Comparison of ENCODE assay signal across 15 cellular contexts in the genomic region with DNA sequence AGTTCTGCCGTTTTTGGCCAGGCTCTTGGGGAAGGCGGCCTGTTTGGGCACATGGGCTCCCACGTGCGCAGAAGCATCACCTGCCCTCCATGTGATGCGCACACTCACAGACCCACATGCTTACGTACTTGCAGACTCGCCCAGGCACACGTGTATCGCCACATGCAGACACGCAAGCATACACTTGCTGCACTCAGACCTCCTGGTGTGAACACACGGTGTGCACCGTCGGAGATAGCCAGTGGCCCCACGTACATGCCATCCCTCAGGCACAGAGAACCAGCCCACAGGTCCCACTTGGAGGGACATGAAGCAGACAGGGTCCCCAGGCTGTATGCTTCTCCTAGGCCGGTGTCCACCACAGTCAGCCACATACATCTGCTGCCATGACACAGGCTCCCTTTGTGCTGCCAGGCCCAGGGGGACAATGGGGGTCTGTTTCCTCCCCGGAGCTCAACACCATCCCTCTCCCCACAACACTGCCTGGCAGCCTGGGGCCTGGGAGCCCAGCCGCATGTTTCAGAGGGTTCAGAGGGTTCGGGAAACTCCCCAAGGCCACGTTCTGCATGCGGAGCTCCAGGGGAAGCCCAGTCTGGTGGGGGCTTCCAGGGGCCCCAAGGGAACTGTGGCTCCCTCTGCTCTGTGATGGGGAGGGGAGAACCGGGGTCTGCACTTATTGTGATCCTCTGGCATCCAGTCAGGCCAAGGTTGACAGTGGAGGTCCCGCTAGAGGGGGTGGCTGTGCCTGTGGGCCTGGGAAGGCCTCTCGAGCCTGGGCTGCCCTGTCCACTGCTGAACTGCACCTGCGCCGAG.
DNase-seq lines count a peak whose midpoint lies in the region; ATAC-seq and TF ChIP-seq lines count a peak whose summit lies in the region.
"Had no signal": no experiment of that assay in that cellular context is flagged by ENCODE, and none has a peak within 500 bp of the region (broad histone marks: within the 10 kb centered on the region; RNA-seq: fewer than 3 reads in every experiment).

No MANE protein-coding gene starts in this region.

- peak overlapping the region; percentile 92 for H2BK5ac ChIP-seq in neuronal stem cell (ENCODE audit: low read length)

- peak overlapping the region; percentile 62 for H2BK15ac ChIP-seq in neuronal stem cell (ENCODE audit: low read length)

- no peak overlapping the region for H3K4me3 ChIP-seq in BLaER1 treated with 17β-estradiol and CSF1 and Interleukin-3, amounts not matched to agents 10 nM and 100 nM
- H3K4me3 ChIP-seq in esophagus (ENCODE audit: low read depth in 1 of 2, low read length in 2 of 2) (no peak overlapping the region), neuronal stem cell (ENCODE audit: low read length in 2 of 2) (no peak overlapping the region), sigmoid colon (no peak overlapping the region), PC-9 (no peak overlapping the region), Karpas-422 (ENCODE audit: low read length) (no peak overlapping the region)
- H3K4me3 ChIP-seq: thyroid gland had no signal

- TF ChIP-seq CTCF in sigmoid colon (IDR thresholded peaks at IDR 0.05), result no peak
- no peak for TF ChIP-seq CTCF in PC-9 (conservative IDR thresholded peaks at IDR 0.05)

- WGBS in esophagus, 2 donors, result 72 to 74% methylated on average over 24 of the region's 25 CpGs
- no CpG with 5 or more reads among the region's 25 CpGs for WGBS in neuronal stem cell (ENCODE audit: extremely low coverage in 2 of 2, insufficient read length in 2 of 2, insufficient replicate concordance in 1 of 2), 2 donors
- WGBS in sigmoid colon, 2 donors, result 47 to 74% methylated on average over 24 of the region's 25 CpGs

- peak overlapping the region; percentile 16 for H2BK12ac ChIP-seq in neuronal stem cell (ENCODE audit: low read length)

- ATAC-seq in HG02642 (IDR thresholded peaks at IDR 0.05; ENCODE audit: poor library complexity, unreplicated experiment), result peak; percentile 61
- no peak for ATAC-seq in HG03108 (IDR thresholded peaks at IDR 0.05; ENCODE audit: unreplicated experiment)
- ATAC-seq: activated CD4-positive, alpha-beta T cell treated with anti-CD3 and anti-CD28 coated beads for 36 hours had no signal

- H2AFZ ChIP-seq in neuronal stem cell (ENCODE audit: low read length) (peak overlapping the region; percentile 84), PC-9 (no peak overlapping the region), Karpas-422 (ENCODE audit: low read length) (no peak overlapping the region)

- 0 out of 22 replicates have a peak overlapping the region, but pooled peaks of 3 of the 11 experiments have one; percentile 1 to 18 (median 12) for H3K9ac ChIP-seq in BLaER1 treated with 17β-estradiol and CSF1 and Interleukin-3, amounts not matched to agents 10 nM and 100 nM
- peak overlapping the region; percentile 53 for H3K9ac ChIP-seq in neuronal stem cell (ENCODE audit: low read depth, low read length, poor library complexity)
- no peak overlapping the region for H3K9ac ChIP-seq in Karpas-422 (ENCODE audit: low read length)

- H2BK120ac ChIP-seq in neuronal stem cell (ENCODE audit: low read depth, low read length), result peak overlapping the region; percentile 5

- no peaks in the 10 kb centered on the region for H3K36me3 ChIP-seq in BLaER1 treated with 17β-estradiol and CSF1 and Interleukin-3, amounts not matched to agents 10 nM and 100 nM
- H3K36me3 ChIP-seq in esophagus (ENCODE audit: control insufficient read depth in 2 of 2, insufficient read depth in 2 of 2, low read length in 1 of 2) (no peaks in the 10 kb centered on the region), neuronal stem cell (replicated peaks in 1 of 2; ENCODE audit: control insufficient read depth in 2 of 2, insufficient read depth in 2 of 2, low read length in 2 of 2) (no peaks in the 10 kb centered on the region), sigmoid colon (no peaks in the 10 kb centered on the region), PC-9 (ENCODE audit: low read depth) (no peaks in the 10 kb centered on the region), Karpas-422 (ENCODE audit: insufficient read depth, low read length) (no peaks in the 10 kb centered on the region)
- H3K36me3 ChIP-seq: neutrophil, thyroid gland had no signal

- peak overlapping the region in 2 of 11 experiments; percentile 17 to 29; a peak in 1 of 22 replicates for H3K27ac ChIP-seq in BLaER1 treated with 17β-estradiol and CSF1 and Interleukin-3, amounts not matched to agents 10 nM and 100 nM
- H3K27ac ChIP-seq in esophagus (ENCODE audit: low read depth in 2 of 2, low read length in 1 of 2), result peak overlapping the region; percentile 94 to 97
- no peak overlapping the region for H3K27ac ChIP-seq in neuronal stem cell (replicated peaks; ENCODE audit: low read length)
- peak overlapping the region in 2 of 4 donors; percentile 9 to 23 for H3K27ac ChIP-seq in sigmoid colon
- no peak overlapping the region for H3K27ac ChIP-seq in PC-9
- H3K27ac ChIP-seq in Karpas-422 (ENCODE audit: low read length), result no peak overlapping the region
- H3K27ac ChIP-seq: neutrophil, thyroid gland had no signal

- TF ChIP-seq POLR2A in sigmoid colon (IDR thresholded peaks at IDR 0.05), result no peak

- H3K9me2 ChIP-seq in PC-9 (ENCODE audit: insufficient read depth) (no peaks in the 10 kb centered on the region), Karpas-422 (replicated peaks; ENCODE audit: insufficient read depth, low read length) (no peaks in the 10 kb centered on the region)

- no peaks in the 10 kb centered on the region for H4K20me1 ChIP-seq in BLaER1 treated with 17β-estradiol and CSF1 and Interleukin-3, amounts not matched to agents 10 nM and 100 nM
- no peaks in the 10 kb centered on the region for H4K20me1 ChIP-seq in PC-9 (ENCODE audit: insufficient read depth)
- H4K20me1 ChIP-seq in Karpas-422 (ENCODE audit: insufficient read depth, low read depth, low read length), result no peaks in the 10 kb centered on the region

- intact Hi-C loops in sigmoid colon (cut with DNase I) (no loop called here), PC-9 (cut with micrococcal nuclease; ENCODE audit: unreplicated experiment) (no loop called here)

- peak overlapping the region; percentile 70 for H3K18ac ChIP-seq in neuronal stem cell (ENCODE audit: low read length)

- H3K23ac ChIP-seq in neuronal stem cell (ENCODE audit: low read depth, low read length, poor library complexity), result peak overlapping the region; percentile 69

- H3K14ac ChIP-seq in neuronal stem cell (ENCODE audit: low read length), result no peak overlapping the region

- H3K4ac ChIP-seq in neuronal stem cell (ENCODE audit: low read length), result peak overlapping the region; percentile 23

- peak overlapping the region; percentile 92 for H2AK5ac ChIP-seq in neuronal stem cell (ENCODE audit: low read depth, low read length)

- POLR2A ChIA-PET in PC-9 (lab: Charles Lee; ENCODE audit: unreplicated experiment), result no interaction called here

- peak overlapping the region; percentile 20 for H4K8ac ChIP-seq in neuronal stem cell (ENCODE audit: low read depth, low read length)

- no peak for TF ChIP-seq EP300 in sigmoid colon (IDR thresholded peaks at IDR 0.05)

- no peak overlapping the region for H4K91ac ChIP-seq in neuronal stem cell (ENCODE audit: low read depth, low read length, poor library complexity)

- peak overlapping the region; percentile 42 to 85 (median 69) for H3K4me2 ChIP-seq in BLaER1 treated with 17β-estradiol and CSF1 and Interleukin-3, amounts not matched to agents 10 nM and 100 nM
- H3K4me2 ChIP-seq in neuronal stem cell (ENCODE audit: insufficient read depth, low read length, poor library complexity, severe bottlenecking) (no peak overlapping the region), PC-9 (no peak overlapping the region), Karpas-422 (ENCODE audit: low read depth, low read length, poor library complexity, severe bottlenecking) (no peak overlapping the region)

- H3K79me2 ChIP-seq in PC-9 (ENCODE audit: low read depth) (no peaks in the 10 kb centered on the region), Karpas-422 (ENCODE audit: low read length) (no peaks in the 10 kb centered on the region)

- CTCF ChIA-PET in PC-9 (lab: Charles Lee), result no interaction called here

- BruUV-seq in PC-9 (replicated peaks; lab: Mats Ljungman, UMichigan), result no TSS peak

- H3K79me1 ChIP-seq in neuronal stem cell (ENCODE audit: low read depth, low read length), result no peaks in the 10 kb centered on the region

- H3K9me3 ChIP-seq in BLaER1 treated with 17β-estradiol and CSF1 and Interleukin-3, amounts not matched to agents 10 nM and 100 nM (replicated peaks in 1 of 11), result peaks cover 7 to 19% (median 13%) of the 10 kb centered on the region in 11 experiments; a peak in 21 of 22 replicates
- H3K9me3 ChIP-seq in esophagus (ENCODE audit: control insufficient read depth in 2 of 2, insufficient read depth in 1 of 2, low read depth in 1 of 2, low read length in 1 of 2) (no peaks in the 10 kb centered on the region), neuronal stem cell (replicated peaks in 1 of 2; ENCODE audit: control insufficient read depth in 2 of 2, insufficient read depth in 1 of 2, low read depth in 1 of 2, low read length in 2 of 2) (peaks cover 0 to 4% of the 10 kb centered on the region in 2 donors), sigmoid colon (no peaks in the 10 kb centered on the region), PC-9 (ENCODE audit: insufficient read depth, low read depth) (0 out of 2 replicates have a peak, but pooled peaks cover 4% of the 10 kb centered on the region), Karpas-422 (ENCODE audit: low read length) (no peaks in the 10 kb centered on the region)
- H3K9me3 ChIP-seq: neutrophil, thyroid gland had no signal

- DNase-seq in neuronal stem cell (ENCODE audit: low spot score) (no peak), sigmoid colon (no peak), PC-9 (no peak), Karpas-422 (no peak)
- DNase-seq: activated CD4-positive, alpha-beta T cell treated with anti-CD3 and anti-CD28 coated beads for 36 hours; AML-193; effector CD8-positive, alpha-beta T cell; NCI-H2227 treated with DMSO at 0.1 percent for 48 hours; stimulated activated CD4-positive, alpha-beta T cell treated with anti-CD3 and anti-CD28 coated beads, Interleukin-4, amount 100 ng/mL, for 1 hour; thyroid gland had no signal

- peaks cover 33 to 47% (median 41%) of the 10 kb centered on the region in 10 experiments for H3K4me1 ChIP-seq in BLaER1 treated with 17β-estradiol and CSF1 and Interleukin-3, amounts not matched to agents 10 nM and 100 nM
- H3K4me1 ChIP-seq in esophagus (ENCODE audit: control insufficient read depth in 2 of 2, insufficient read depth in 2 of 2, low read length in 1 of 2) (peaks cover 6 to 15% of the 10 kb centered on the region in 2 donors), neuronal stem cell (ENCODE audit: control insufficient read depth in 2 of 2, insufficient read depth in 1 of 2, low read depth in 1 of 2, low read length in 2 of 2) (peaks cover 4 to 8% of the 10 kb centered on the region in 2 donors), sigmoid colon (no peaks in the 10 kb centered on the region), PC-9 (replicated peaks; ENCODE audit: insufficient read depth) (peaks cover 8% of the 10 kb centered on the region; the same call in 1 of the 2 replicates), Karpas-422 (ENCODE audit: low read length) (no peaks in the 10 kb centered on the region)

- no peaks in the 10 kb centered on the region for H3K27me3 ChIP-seq in BLaER1 treated with 17β-estradiol and CSF1 and Interleukin-3, amounts not matched to agents 10 nM and 100 nM
- H3K27me3 ChIP-seq in esophagus (ENCODE audit: control insufficient read depth in 1 of 2, insufficient read depth in 2 of 2, low read length in 2 of 2) (no peaks in the 10 kb centered on the region), neuronal stem cell (ENCODE audit: control insufficient read depth in 3 of 3, insufficient read depth in 3 of 3, low read depth in 1 of 3, low read length in 3 of 3) (peaks cover 0 to 2% (median 0%) of the 10 kb centered on the region in 3 experiments), sigmoid colon (no peaks in the 10 kb centered on the region), PC-9 (ENCODE audit: insufficient read depth, low read depth) (no peaks in the 10 kb centered on the region), Karpas-422 (ENCODE audit: low read length) (no peaks in the 10 kb centered on the region)
- H3K27me3 ChIP-seq: neutrophil, thyroid gland had no signal

- H3F3A ChIP-seq in PC-9 (ENCODE audit: insufficient read depth, low read depth), result no peaks in the 10 kb centered on the region

Comparison
In these comparisons a context has a peak if more than half of its experiments do, and no peak if none do; other contexts are left out.
1. H3K27ac ChIP-seq: peak in esophagus (2 of 2); none in neuronal stem cell (single experiment), PC-9 (single experiment) and Karpas-422 (single experiment).
2. H3K4me2 ChIP-seq: peak in BLaER1 treated with 17β-estradiol and CSF1 and Interleukin-3, amounts not matched to agents 10 nM and 100 nM (11 of 11); none in neuronal stem cell (single experiment), PC-9 (single experiment) and Karpas-422 (single experiment).